Comparison of ENCODE assay signal across 17 cellular contexts in the genomic region with DNA sequence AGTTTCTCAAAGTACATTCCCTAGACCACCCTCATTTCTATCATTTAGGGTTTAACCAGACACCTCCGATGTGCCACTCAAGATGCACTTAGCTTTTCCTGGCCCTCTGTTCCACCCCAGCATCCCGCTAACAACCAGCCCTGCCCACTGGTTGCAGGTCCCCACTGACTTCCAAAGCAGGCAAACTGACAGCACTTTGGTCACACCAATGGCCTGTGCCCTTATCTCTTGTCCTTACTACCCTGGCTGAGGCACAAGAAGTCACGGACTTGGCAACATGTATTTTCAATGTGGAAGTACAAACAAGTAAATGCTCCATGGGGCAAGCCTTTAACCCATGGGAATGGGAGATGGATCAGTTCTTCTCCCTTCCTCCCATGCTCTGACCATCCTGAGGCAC.
"Had no signal": no experiment of that assay in that cellular context is flagged by ENCODE, and none has a peak within 500 bp of the region (broad histone marks: within the 10 kb centered on the region; RNA-seq: fewer than 3 reads in every experiment).

No MANE protein-coding gene starts in this region.

- H3K27ac ChIP-seq: coronary artery, esophagus squamous epithelium, left lung, neutrophil, parathyroid adenoma, skin epidermis, spleen, thoracic aorta, tibial nerve, upper lobe of left lung had no signal

- H3K27me3 ChIP-seq: esophagus squamous epithelium, left lung, tibial nerve, upper lobe of left lung had no signal

- H3K9me3 ChIP-seq: esophagus squamous epithelium, left lung, neutrophil, spleen, thoracic aorta, tibial nerve, upper lobe of left lung had no signal

- H3K9ac ChIP-seq: parathyroid adenoma had no signal

- H2AFZ ChIP-seq: parathyroid adenoma had no signal

- ATAC-seq: left lung; natural killer cell; stimulated activated naive B cell treated with anti-CD40 and anti-IgM and Interleukin-4, amounts not matched to agents 10 μg/mL and 1 μg/mL and 100 μg/mL, for 72 hours had no signal

- H3K36me3 ChIP-seq: esophagus squamous epithelium, left lung, neutrophil, spleen, thoracic aorta, tibial nerve, upper lobe of left lung had no signal

- H3K4me3 ChIP-seq: coronary artery, esophagus squamous epithelium, left lung, lung, skin epidermis, spleen, thoracic aorta, tibial nerve, upper lobe of left lung had no signal

- DNase-seq: dermis blood vessel endothelial cell; effector memory CD4-positive, alpha-beta T cell; esophagus squamous epithelium; foreskin melanocyte; glutamatergic neuron; left lung; natural killer cell; spleen; stimulated activated naive B cell treated with anti-CD40 and anti-IgM and Interleukin-4, amounts not matched to agents 10 μg/mL and 1 μg/mL and 100 μg/mL, for 72 hours; upper lobe of left lung had no signal

- H3K4me1 ChIP-seq: esophagus squamous epithelium, left lung, parathyroid adenoma, spleen, tibial nerve, upper lobe of left lung had no signal
